Comparison of ENCODE assay signal across 20 cellular contexts in the genomic region with DNA sequence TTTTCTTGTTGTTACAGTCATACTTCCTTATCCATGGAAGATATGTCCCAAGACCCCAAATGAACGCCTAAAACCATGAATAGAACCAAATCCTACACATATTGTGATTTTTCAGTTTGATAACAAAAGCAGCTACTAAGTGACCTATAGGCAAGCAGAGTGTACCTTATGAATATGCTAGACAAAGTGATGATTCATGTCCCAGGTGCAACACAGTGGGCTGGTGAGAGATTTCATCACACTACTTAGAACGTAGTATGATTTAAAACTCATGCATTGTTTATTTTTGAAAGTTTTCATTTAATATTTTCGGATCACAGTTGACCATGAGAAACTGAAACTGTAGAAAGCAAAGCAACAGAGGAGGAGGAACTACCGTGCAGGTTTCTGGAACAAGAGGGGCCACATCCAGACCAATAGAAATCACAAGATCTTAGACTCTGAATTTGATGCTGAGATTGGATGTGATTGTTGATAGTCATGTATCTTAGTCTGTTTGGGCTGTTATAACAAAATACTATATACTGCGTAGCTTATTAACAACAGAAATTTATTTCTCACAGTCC.
DNase-seq lines count a peak whose midpoint lies in the region; ATAC-seq, FAIRE-seq and TF ChIP-seq lines count a peak whose summit lies in the region.
"Had no signal": no experiment of that assay in that cellular context is flagged by ENCODE, and none has a peak within 500 bp of the region (broad histone marks: within the 10 kb centered on the region; RNA-seq: fewer than 3 reads in every experiment).

No MANE protein-coding gene starts in this region.

- H3F3A ChIP-seq in MM.1S (ENCODE audit: insufficient read depth, low read length): no peaks in the 10 kb centered on the region

- H2AFZ ChIP-seq in MM.1S (ENCODE audit: low read length): peak overlapping the region; percentile 32
- H2AFZ ChIP-seq: GM23248 had no signal

- TF ChIP-seq CTCF in A549 (IDR thresholded peaks at IDR 0.05) (no peak), MM.1S (IDR thresholded peaks at IDR 0.05; ENCODE audit: low read length) (no peak), RWPE2 (IDR thresholded peaks at IDR 0.05; ENCODE audit: poor library complexity, severe bottlenecking) (no peak), bronchial epithelial cell (IDR thresholded peaks at IDR 0.05; ENCODE audit: insufficient read depth, low read length, severe bottlenecking) (no peak)

- FAIRE-seq in A549 (lab: Jason Lieb, UNC) (peak; percentile 23), bronchial epithelial cell (lab: Jason Lieb, UNC) (no peak)
- FAIRE-seq: G401.6, GM19239, H1 had no signal

- CTCF ChIA-PET in A549 (lab: Yijun Ruan, JAX): no interaction called here

- H3K36me3 ChIP-seq in MM.1S (replicated peaks; ENCODE audit: insufficient read depth, low read length) (no peaks in the 10 kb centered on the region), RWPE2 (ENCODE audit: low read depth) (no peaks in the 10 kb centered on the region), bronchial epithelial cell (ENCODE audit: control insufficient read depth, insufficient read depth, low read length) (no peaks in the 10 kb centered on the region)
- H3K36me3 ChIP-seq: BLaER1 had no signal

- 33% methylated on average over 5 of the region's 5 CpGs for WGBS in A549 (ENCODE audit: missing lambda C conversion rate)

- H3K9me2 ChIP-seq in MM.1S (replicated peaks; ENCODE audit: insufficient read depth, low read length): no peaks in the 10 kb centered on the region

- H3K4me2 ChIP-seq in A549 (no peak overlapping the region), MM.1S (ENCODE audit: low read depth, low read length) (peak overlapping the region; percentile 48)
- H3K4me2 ChIP-seq: BLaER1 had no signal

- in situ Hi-C loops in KBM-7 (cut with MboI; ENCODE audit: low pct_unique_long_range_greater_than_20kb, low sequenced_read_pairs): no loop called here

- ATAC-seq in A549 (no peak), RWPE2 (ENCODE audit: low read depth) (peak; percentile 57; the same call in 1 of the 3 replicates), GM21529 (IDR thresholded peaks at IDR 0.05; ENCODE audit: unreplicated experiment) (no peak), GM19463 (IDR thresholded peaks at IDR 0.05; ENCODE audit: unreplicated experiment) (no peak)
- ATAC-seq: CD8-positive, alpha-beta T cell had no signal

- H3K9ac ChIP-seq in MM.1S (ENCODE audit: low read length): no peak overlapping the region
- H3K9ac ChIP-seq: BLaER1, GM23248 had no signal

- H3K9me3 ChIP-seq in A549: no peaks in the 10 kb centered on the region
- no peaks in the 10 kb centered on the region for H3K9me3 ChIP-seq in MM.1S (replicated peaks; ENCODE audit: insufficient read depth, low read length)
- no peaks in the 10 kb centered on the region for H3K9me3 ChIP-seq in RWPE2 (ENCODE audit: severe bottlenecking)
- H3K9me3 ChIP-seq: BLaER1, Caco-2 had no signal

- H3K4me1 ChIP-seq in A549 (no peaks in the 10 kb centered on the region), MM.1S (ENCODE audit: low read length) (peaks cover 11% of the 10 kb centered on the region), RWPE2 (ENCODE audit: insufficient read depth, poor library complexity, severe bottlenecking) (no peaks in the 10 kb centered on the region)
- H3K4me1 ChIP-seq: BLaER1, Caco-2 had no signal

- DNase-seq in A549 (ENCODE audit: low read depth in 1 of 2, low spot score in 1 of 2) (no peak), MM.1S (peak; percentile 44), RWPE2 (ENCODE audit: low spot score) (no peak), bronchial epithelial cell (ENCODE audit: low read depth) (peak; percentile 13), T-helper 1 cell (no peak), KBM-7 (no peak)
- DNase-seq: Caco-2; CD4-positive, CD25-positive, alpha-beta regulatory T cell; CD8-positive, alpha-beta T cell; DND-41; GM23248; H7; HCEC 1CT had no signal

- H3K4me3 ChIP-seq in A549 (no peak overlapping the region), MM.1S (ENCODE audit: low read length) (no peak overlapping the region), RWPE2 (ENCODE audit: severe bottlenecking) (no peak overlapping the region), bronchial epithelial cell (ENCODE audit: low read depth, low read length) (no peak overlapping the region)
- H3K4me3 ChIP-seq: BLaER1, GM23248 had no signal

- no peak for TF ChIP-seq POLR2A in A549 (IDR thresholded peaks at IDR 0.05; ENCODE audit: low read length)

- H3K27me3 ChIP-seq in MM.1S (replicated peaks; ENCODE audit: insufficient read depth, low read length) (no peaks in the 10 kb centered on the region), RWPE2 (ENCODE audit: insufficient read depth, poor library complexity, severe bottlenecking) (no peaks in the 10 kb centered on the region), bronchial epithelial cell (ENCODE audit: control insufficient read depth, insufficient read depth, low read length) (no peaks in the 10 kb centered on the region)
- H3K27me3 ChIP-seq: BLaER1 had no signal

- H3K79me2 ChIP-seq in MM.1S (ENCODE audit: low read length): no peaks in the 10 kb centered on the region

- POLR2A ChIA-PET in A549 (lab: Yijun Ruan, JAX): no interaction called here

- no peaks in the 10 kb centered on the region for H4K20me1 ChIP-seq in MM.1S (ENCODE audit: insufficient read depth, low read length)
- H4K20me1 ChIP-seq: BLaER1 had no signal

- TF ChIP-seq EP300 in A549 (IDR thresholded peaks at IDR 0.05): no peak

- TF ChIP-seq RAD21 in A549 (conservative IDR thresholded peaks at IDR 0.05 in 1 of 2, IDR thresholded peaks at IDR 0.05 in 1 of 2): no peak

- H3K27ac ChIP-seq in A549: no peak overlapping the region
- peak overlapping the region; percentile 21; the same call in 1 of the 2 replicates for H3K27ac ChIP-seq in MM.1S (ENCODE audit: low read length)
- no peak overlapping the region for H3K27ac ChIP-seq in RWPE2 (ENCODE audit: poor library complexity, severe bottlenecking)
- H3K27ac ChIP-seq: BLaER1, C4-2B, GM23248 had no signal

TF ChIP-seq in A549, 52 proteins besides CTCF, POLR2A, EP300 and RAD21 (continues in another document):
- no peak for TF ChIP-seq ZSCAN20 (CRISPR knock-in tag; IDR thresholded peaks at IDR 0.05)
- TF ChIP-seq TFCP2L1 (CRISPR knock-in tag; IDR thresholded peaks at IDR 0.05): no peak
- no peak for TF ChIP-seq HOXB13 (CRISPR knock-in tag; IDR thresholded peaks at IDR 0.05; ENCODE audit: low read depth)
- TF ChIP-seq, protein P1, sequence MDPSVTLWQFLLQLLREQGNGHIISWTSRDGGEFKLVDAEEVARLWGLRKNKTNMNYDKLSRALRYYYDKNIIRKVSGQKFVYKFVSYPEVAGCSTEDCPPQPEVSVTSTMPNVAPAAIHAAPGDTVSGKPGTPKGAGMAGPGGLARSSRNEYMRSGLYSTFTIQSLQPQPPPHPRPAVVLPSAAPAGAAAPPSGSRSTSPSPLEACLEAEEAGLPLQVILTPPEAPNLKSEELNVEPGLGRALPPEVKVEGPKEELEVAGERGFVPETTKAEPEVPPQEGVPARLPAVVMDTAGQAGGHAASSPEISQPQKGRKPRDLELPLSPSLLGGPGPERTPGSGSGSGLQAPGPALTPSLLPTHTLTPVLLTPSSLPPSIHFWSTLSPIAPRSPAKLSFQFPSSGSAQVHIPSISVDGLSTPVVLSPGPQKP (IDR thresholded peaks at IDR 0.05; ENCODE audit: low read depth, low read length): no peak
- no peak for TF ChIP-seq EHMT2 (IDR thresholded peaks at IDR 0.05; ENCODE audit: low read depth)
- TF ChIP-seq, protein P2, sequence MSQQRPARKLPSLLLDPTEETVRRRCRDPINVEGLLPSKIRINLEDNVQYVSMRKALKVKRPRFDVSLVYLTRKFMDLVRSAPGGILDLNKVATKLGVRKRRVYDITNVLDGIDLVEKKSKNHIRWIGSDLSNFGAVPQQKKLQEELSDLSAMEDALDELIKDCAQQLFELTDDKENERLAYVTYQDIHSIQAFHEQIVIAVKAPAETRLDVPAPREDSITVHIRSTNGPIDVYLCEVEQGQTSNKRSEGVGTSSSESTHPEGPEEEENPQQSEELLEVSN (IDR thresholded peaks at IDR 0.05; ENCODE audit: borderline replicate concordance, low read depth): no peak
- TF ChIP-seq, protein P3, sequence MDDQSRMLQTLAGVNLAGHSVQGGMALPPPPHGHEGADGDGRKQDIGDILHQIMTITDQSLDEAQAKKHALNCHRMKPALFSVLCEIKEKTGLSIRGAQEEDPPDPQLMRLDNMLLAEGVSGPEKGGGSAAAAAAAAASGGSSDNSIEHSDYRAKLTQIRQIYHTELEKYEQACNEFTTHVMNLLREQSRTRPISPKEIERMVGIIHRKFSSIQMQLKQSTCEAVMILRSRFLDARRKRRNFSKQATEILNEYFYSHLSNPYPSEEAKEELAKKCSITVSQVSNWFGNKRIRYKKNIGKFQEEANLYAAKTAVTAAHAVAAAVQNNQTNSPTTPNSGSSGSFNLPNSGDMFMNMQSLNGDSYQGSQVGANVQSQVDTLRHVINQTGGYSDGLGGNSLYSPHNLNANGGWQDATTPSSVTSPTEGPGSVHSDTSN (IDR thresholded peaks at IDR 0.05): no peak
- TF ChIP-seq, protein P4, sequence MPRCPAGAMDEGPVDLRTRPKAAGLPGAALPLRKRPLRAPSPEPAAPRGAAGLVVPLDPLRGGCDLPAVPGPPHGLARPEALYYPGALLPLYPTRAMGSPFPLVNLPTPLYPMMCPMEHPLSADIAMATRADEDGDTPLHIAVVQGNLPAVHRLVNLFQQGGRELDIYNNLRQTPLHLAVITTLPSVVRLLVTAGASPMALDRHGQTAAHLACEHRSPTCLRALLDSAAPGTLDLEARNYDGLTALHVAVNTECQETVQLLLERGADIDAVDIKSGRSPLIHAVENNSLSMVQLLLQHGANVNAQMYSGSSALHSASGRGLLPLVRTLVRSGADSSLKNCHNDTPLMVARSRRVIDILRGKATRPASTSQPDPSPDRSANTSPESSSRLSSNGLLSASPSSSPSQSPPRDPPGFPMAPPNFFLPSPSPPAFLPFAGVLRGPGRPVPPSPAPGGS (IDR thresholded peaks at IDR 0.05): no peak
- TF ChIP-seq, protein P5, sequence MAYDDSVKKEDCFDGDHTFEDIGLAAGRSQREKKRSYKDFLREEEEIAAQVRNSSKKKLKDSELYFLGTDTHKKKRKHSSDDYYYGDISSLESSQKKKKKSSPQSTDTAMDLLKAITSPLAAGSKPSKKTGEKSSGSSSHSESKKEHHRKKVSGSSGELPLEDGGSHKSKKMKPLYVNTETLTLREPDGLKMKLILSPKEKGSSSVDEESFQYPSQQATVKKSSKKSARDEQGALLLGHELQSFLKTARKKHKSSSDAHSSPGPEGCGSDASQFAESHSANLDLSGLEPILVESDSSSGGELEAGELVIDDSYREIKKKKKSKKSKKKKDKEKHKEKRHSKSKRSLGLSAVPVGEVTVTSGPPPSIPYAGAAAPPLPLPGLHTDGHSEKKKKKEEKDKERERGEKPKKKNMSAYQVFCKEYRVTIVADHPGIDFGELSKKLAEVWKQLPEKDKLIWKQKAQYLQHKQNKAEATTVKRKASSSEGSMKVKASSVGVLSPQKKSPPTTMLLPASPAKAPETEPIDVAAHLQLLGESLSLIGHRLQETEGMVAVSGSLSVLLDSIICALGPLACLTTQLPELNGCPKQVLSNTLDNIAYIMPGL (CRISPR knock-in tag; IDR thresholded peaks at IDR 0.05; ENCODE audit: borderline replicate concordance): no peak
- no peak for TF ChIP-seq JUNB (IDR thresholded peaks at IDR 0.05)

Comparison
In these comparisons a context has a peak if more than half of its experiments do, and no peak if none do; other contexts are left out.
1. DNase-seq: peak in MM.1S (single experiment) and bronchial epithelial cell (single experiment); none in A549 (0 of 2), RWPE2 (single experiment), T-helper 1 cell (0 of 5) and KBM-7 (single experiment).